Comparison of ENCODE assay signal across 8 cellular contexts in genomic region chr19:1856698-1857603, GRCh38. TPM values are rescaled to one million over a fixed set of nuclear protein-coding genes. Genes with fewer than 3 reads are reported as not detected.
A peak's percentile ranks its signal among the peaks of the same experiment; 100 is the strongest.
DNase-seq lines count a peak whose midpoint lies in the region; ATAC-seq and TF ChIP-seq lines count a peak whose summit lies in the region.

No MANE protein-coding gene starts in this region.

- no peaks in the 10 kb centered on the region for H3K36me3 Mint-ChIP-seq in brain

- no peaks in the 10 kb centered on the region for H3K27me3 ChIP-seq in BE2C
- peaks cover 32% of the 10 kb centered on the region for H3K27me3 ChIP-seq in iPS-18a (ENCODE audit: control insufficient read depth, insufficient read depth, low read length)

- no peak overlapping the region for H3K9ac ChIP-seq in iPS-18a (ENCODE audit: low read length)

- H3K27ac Mint-ChIP-seq in brain = peak overlapping the region in 3 of 5 experiments; percentile 85 to 97 (median 88)

- CTCF ChIA-PET in HEK293 (lab: Yijun Ruan, JAX) = interaction anchor here (0.6 to 1.9 kb wide), 5 partner anchors 8 to 96 kb away, joined by 3 to 15 read pairs (median 5); partner anchors contain the start of gene REXO1

- no peak overlapping the region for H3K27ac ChIP-seq in HEK293 (ENCODE audit: extremely low read depth, low read depth, low read length)
- H3K27ac ChIP-seq in iPS-18a (ENCODE audit: low read length) = no peak overlapping the region

- H3K9me3 ChIP-seq in BE2C (no peaks in the 10 kb centered on the region), HEK293 (ENCODE audit: control insufficient read depth, insufficient read depth, low read depth, low read length) (no peaks in the 10 kb centered on the region), iPS-18a (ENCODE audit: control insufficient read depth, low read depth, low read length) (no peaks in the 10 kb centered on the region)

- H3K4me1 ChIP-seq in BE2C (peaks cover 49% of the 10 kb centered on the region), HEK293 (ENCODE audit: control insufficient read depth, insufficient read depth, low read length) (peaks cover 22% of the 10 kb centered on the region), iPS-18a (ENCODE audit: control insufficient read depth, low read depth, low read length) (peaks cover 46% of the 10 kb centered on the region)

- DNase-seq in BE2C (peak; percentile 65), skeletal muscle cell (ENCODE audit: low read depth) (no peak), D341Med (ENCODE audit: low spot score) (no peak)

- H3K4me3 Mint-ChIP-seq in brain = peak overlapping the region in 3 of 5 experiments; percentile 52 to 75 (median 70)

- H3K36me3 ChIP-seq in BE2C (peaks cover 4% of the 10 kb centered on the region), HEK293 (ENCODE audit: control insufficient read depth in 2 of 2, insufficient read depth in 1 of 2, low read length in 2 of 2) (no peaks in the 10 kb centered on the region), iPS-18a (ENCODE audit: control insufficient read depth, low read depth, low read length) (no peaks in the 10 kb centered on the region)

- H3K27me3 Mint-ChIP-seq in brain = peaks cover 13% of the 10 kb centered on the region

- no peaks in the 10 kb centered on the region for H3K9me3 Mint-ChIP-seq in brain

- ATAC-seq in SK-N-SH treated with all-trans-retinoic acid at 6 μM for 48 hours = peak; percentile 49
- no peak for ATAC-seq in GM21723 (IDR thresholded peaks at IDR 0.05; ENCODE audit: unreplicated experiment)

- POLR2A ChIA-PET in HEK293 (lab: Yijun Ruan, JAX) = interaction anchor here (0.5 to 1.7 kb wide), 5 partner anchors 8 to 1645 kb away, joined by 3 to 7 read pairs (median 4); partner anchors contain the start of gene MBD3

- TF ChIP-seq CTCF in BE2C (IDR thresholded peaks at IDR 0.05; ENCODE audit: low read depth, low read length) = no peak
- TF ChIP-seq CTCF in HEK293 (tag by site-specific recombination; IDR thresholded peaks at IDR 0.05) = no peak
- no peak for TF ChIP-seq CTCF in brain (conservative IDR thresholded peaks at IDR 0.05)

- peak overlapping the region; percentile 62 for H3K4me3 ChIP-seq in BE2C (ENCODE audit: low read depth, low read length)
- H3K4me3 ChIP-seq in HEK293 (ENCODE audit: low read depth, low read length) = peak overlapping the region; percentile 13; the same call in 1 of the 2 replicates
- peak overlapping the region; percentile 42 for H3K4me3 ChIP-seq in iPS-18a (ENCODE audit: low read length)
- H3K4me3 ChIP-seq in skeletal muscle cell (ENCODE audit: low read depth, low read length) = peak overlapping the region; percentile 43

- peaks cover 77% of the 10 kb centered on the region for H3K4me1 Mint-ChIP-seq in brain

TF ChIP-seq in HEK293, 187 proteins besides CTCF, POLR2A, EP300 and RAD21 (continues in another document):
- TF ChIP-seq ZBTB11 (tag by site-specific recombination; conservative IDR thresholded peaks at IDR 0.05; ENCODE audit: low read depth) (no peak), EGR2 (tag by site-specific recombination; IDR thresholded peaks at IDR 0.05; ENCODE audit: low read depth) (peak; percentile 47; the same call in 1 of the 2 replicates), ZFHX2 (tag by site-specific recombination; conservative IDR thresholded peaks at IDR 0.05) (peak; percentile 71), ZBTB7A (tag by site-specific recombination; IDR thresholded peaks at IDR 0.05; ENCODE audit: low read depth) (0 out of 2 replicates have a peak, but pooled peaks have one; percentile 23), ZNF112 (tag by site-specific recombination; IDR thresholded peaks at IDR 0.05) (no peak), ZNF600 (tag by site-specific recombination; IDR thresholded peaks at IDR 0.05) (0 out of 2 replicates have a peak, but pooled peaks have one; percentile 11), GLIS1 (tag by site-specific recombination; IDR thresholded peaks at IDR 0.05) (0 out of 2 replicates have a peak, but pooled peaks have one; percentile 15)

TF ChIP-seq in SK-N-SH treated with all-trans-retinoic acid at 6 μM for 48 hours, 23 proteins besides CTCF, POLR2A, EP300 and RAD21:
- TF ChIP-seq ISL1 (CRISPR knock-in tag; IDR thresholded peaks at IDR 0.05) (no peak), PATZ1 (CRISPR knock-in tag; IDR thresholded peaks at IDR 0.05; ENCODE audit: borderline replicate concordance) (no peak), ARNTL (CRISPR knock-in tag; IDR thresholded peaks at IDR 0.05; ENCODE audit: borderline replicate concordance, low read depth) (no peak)

RNA-seq across cellular contexts. Expression of gene KLF16, which starts 6.4 kb away (rescaled TPM):
- polyA plus RNA-seq in BE2C (2012; ENCODE audit: insufficient read depth, insufficient read length, low read depth) = 112 TPM
- 22.6 TPM for polyA plus RNA-seq in brain (ENCODE audit: insufficient read depth, low read depth, low replicate concordance)

RNA-seq across cellular contexts. Expression of gene REXO1, which starts 8.7 kb away (rescaled TPM):
- 165 TPM for polyA plus RNA-seq in BE2C (2012; ENCODE audit: insufficient read depth, insufficient read length, low read depth)
- polyA plus RNA-seq in brain (ENCODE audit: insufficient read depth, low read depth, low replicate concordance) = 26.0 TPM

RNA-seq across cellular contexts. Expression of gene ABHD17A, which starts 28.3 kb away (rescaled TPM):
- 324 TPM for polyA plus RNA-seq in BE2C (2012; ENCODE audit: insufficient read depth, insufficient read length, low read depth)
- 124 TPM for polyA plus RNA-seq in brain (ENCODE audit: insufficient read depth, low read depth, low replicate concordance)

RNA-seq across cellular contexts. Expression of gene ATP8B3, which starts 44.9 kb away (rescaled TPM):
- polyA plus RNA-seq in BE2C (2012; ENCODE audit: insufficient read depth, insufficient read length, low read depth) = 0.29 TPM
- polyA plus RNA-seq in brain (ENCODE audit: insufficient read depth, low read depth, low replicate concordance) = 0.19 TPM

RNA-seq across cellular contexts. Expression of gene ADAT3, which starts 48.2 kb away (rescaled TPM):
- 51.0 TPM for polyA plus RNA-seq in BE2C (2012; ENCODE audit: insufficient read depth, insufficient read length, low read depth)
- 3.8 TPM for polyA plus RNA-seq in brain (ENCODE audit: insufficient read depth, low read depth, low replicate concordance)
